In genomic region chr2:129801575-129801974, GRCh38 we compare ENCODE assay signal across 14 cellular contexts.
DNase-seq lines count a peak whose midpoint lies in the region; ATAC-seq and TF ChIP-seq lines count a peak whose summit lies in the region.
"Had no signal": no experiment of that assay in that cellular context is flagged by ENCODE, and none has a peak within 500 bp of the region (broad histone marks: within the 10 kb centered on the region; RNA-seq: fewer than 3 reads in every experiment).

No MANE protein-coding gene starts in this region.

- H3K4me3 ChIP-seq in mammary epithelial cell (replicated peaks in 1 of 3; ENCODE audit: insufficient read depth in 1 of 3, low read depth in 2 of 3, low read length in 3 of 3) = no peak overlapping the region
- H3K4me3 ChIP-seq in mesenchymal stem cell (ENCODE audit: insufficient read depth in 1 of 2, low read depth in 1 of 2, low read length in 2 of 2) = no peak overlapping the region
- H3K4me3 ChIP-seq: coronary artery had no signal

- in situ Hi-C loops in mammary epithelial cell (cut with MboI; ENCODE audit: low sequenced_read_pairs in 2 of 2) = no loop called here

- H3K18ac ChIP-seq in mesenchymal stem cell (ENCODE audit: low read depth in 1 of 2, low read length in 2 of 2) = no peak overlapping the region

- no peak overlapping the region for H3K4ac ChIP-seq in mesenchymal stem cell (ENCODE audit: low read depth in 1 of 2, low read length in 2 of 2)

- H4K8ac ChIP-seq in mesenchymal stem cell (ENCODE audit: low read length) = no peak overlapping the region

- WGBS in mammary epithelial cell (ENCODE audit: low coverage, missing lambda C conversion rate) = 80% methylated on average over 1 of the region's 1 CpG
- WGBS in mesenchymal stem cell = 84% methylated on average over 1 of the region's 1 CpG

- CTCF ChIA-PET in mammary epithelial cell (lab: Charles Lee; ENCODE audit: low non-redundant PET) = no interaction called here

- ATAC-seq in HG02588 (IDR thresholded peaks at IDR 0.05; ENCODE audit: unreplicated experiment) = no peak
- ATAC-seq: activated T-cell treated with anti-CD3 and anti-CD28 coated beads, Interleukin-2, amount 50 U/mL, for 4 hours; natural killer cell treated with Interleukin-12 subunit alpha and Interleukin-12 subunit beta and Interleukin-15 and Interleukin-18, amount 100 ng/mL, for 72 hours had no signal

- intact Hi-C loops in mammary epithelial cell (cut with micrococcal nuclease) = no loop called here

- H3K14ac ChIP-seq in mesenchymal stem cell (ENCODE audit: low read length in 2 of 2) = no peak overlapping the region

- no peaks in the 10 kb centered on the region for H3K36me3 ChIP-seq in mammary epithelial cell (ENCODE audit: insufficient read depth, low read length)
- no peaks in the 10 kb centered on the region for H3K36me3 ChIP-seq in mesenchymal stem cell (ENCODE audit: control insufficient read depth in 1 of 2, insufficient read depth in 2 of 2, low read depth in 1 of 2, low read length in 2 of 2)

- dilution Hi-C loops in mammary epithelial cell (cut with HindIII; ENCODE audit: low sequenced_read_pairs) = loop anchor here (10.0 kb wide), 1 partner anchor 63 kb away; no protein-coding TSS in a partner anchor

- H2AFZ ChIP-seq in mammary epithelial cell (ENCODE audit: low read depth, low read length) = no peak overlapping the region
- H2AFZ ChIP-seq in mesenchymal stem cell (ENCODE audit: low read depth, low read length) = no peak overlapping the region

- H2AK5ac ChIP-seq in mesenchymal stem cell (ENCODE audit: low read length, severe bottlenecking) = no peak overlapping the region

- H2BK120ac ChIP-seq in mesenchymal stem cell (ENCODE audit: low read depth, low read length) = no peak overlapping the region

- no peaks in the 10 kb centered on the region for H3K79me2 ChIP-seq in mammary epithelial cell (ENCODE audit: insufficient read depth, low read length)

- H2BK15ac ChIP-seq in mesenchymal stem cell (ENCODE audit: low read depth, poor library complexity, severe bottlenecking) = no peak overlapping the region

- H3K4me2 ChIP-seq in mammary epithelial cell (ENCODE audit: insufficient read depth, low read depth, low read length) (no peak overlapping the region), mesenchymal stem cell (ENCODE audit: low read length, poor library complexity, severe bottlenecking) (peak overlapping the region; percentile 13)

- H3K9ac ChIP-seq in mammary epithelial cell (ENCODE audit: insufficient read depth, low read length) (no peak overlapping the region), mesenchymal stem cell (ENCODE audit: low read length) (no peak overlapping the region)

- no peaks in the 10 kb centered on the region for H3K79me1 ChIP-seq in mesenchymal stem cell (replicated peaks; ENCODE audit: low read length, poor library complexity, severe bottlenecking)

- no peaks in the 10 kb centered on the region for H3K27me3 ChIP-seq in mammary epithelial cell (ENCODE audit: insufficient read depth, low read length)
- H3K27me3 ChIP-seq in mesenchymal stem cell (ENCODE audit: control insufficient read depth in 1 of 2, insufficient read depth in 1 of 2, low read length in 2 of 2) = peaks cover 0 to 7% of the 10 kb centered on the region in 2 experiments

- H3K23ac ChIP-seq in mesenchymal stem cell (ENCODE audit: low read length in 2 of 2) = no peak overlapping the region

- no peak overlapping the region for H4K91ac ChIP-seq in mesenchymal stem cell (ENCODE audit: low read length)

- no TSS peak for BruUV-seq in mammary epithelial cell (replicated peaks; lab: Mats Ljungman, UMichigan)

- DNase-seq in DMS53 treated with DMSO at 0.1 percent for 48 hours (lab: John Stamatoyannopoulos, UW; ENCODE audit: unreplicated experiment) (peak; percentile 5), NCI-H2029 treated with DMSO at 0.1 percent for 48 hours (lab: John Stamatoyannopoulos, UW) (peak; percentile 48), mammary epithelial cell (peak; percentile 34), mesenchymal stem cell (no peak), amniotic stem cell (lab: John Stamatoyannopoulos, UW) (no peak), NCI-H82 (lab: John Stamatoyannopoulos, UW) (no peak), cerebellar nuclear complex (lab: John Stamatoyannopoulos, UW) (no peak)
- DNase-seq: activated CD4-positive, alpha-beta T cell treated with anti-CD3 and anti-CD28 coated beads, Interleukin-2, amount 10 ng/mL, durations not matched to agents 7 days and 5 days; activated T-cell treated with anti-CD3 and anti-CD28 coated beads, Interleukin-2, amount 50 U/mL, for 4 hours; NCI-H446; retina had no signal

- no peak overlapping the region for H2BK5ac ChIP-seq in mesenchymal stem cell (ENCODE audit: low read depth, low read length, poor library complexity, severe bottlenecking)

- H3K4me1 ChIP-seq in mammary epithelial cell (ENCODE audit: insufficient read depth, low read length) (no peaks in the 10 kb centered on the region), mesenchymal stem cell (ENCODE audit: control insufficient read depth, insufficient read depth, low read depth, low read length) (no peaks in the 10 kb centered on the region)

- H3K27ac ChIP-seq in mammary epithelial cell (ENCODE audit: insufficient read depth, low read depth, low read length) (no peak overlapping the region), mesenchymal stem cell (ENCODE audit: low read length, poor library complexity, severe bottlenecking) (no peak overlapping the region)
- H3K27ac ChIP-seq: coronary artery had no signal

- H4K20me1 ChIP-seq in mammary epithelial cell (ENCODE audit: insufficient read depth, low read length) = no peaks in the 10 kb centered on the region

- no peak for TF ChIP-seq CTCF in mammary epithelial cell (conservative IDR thresholded peaks at IDR 0.05 in 1 of 2, IDR thresholded peaks at IDR 0.05 in 1 of 2; ENCODE audit: extremely low read depth in 1 of 2, insufficient read depth in 1 of 2, low read depth in 1 of 2, low read length in 2 of 2)

- H2BK12ac ChIP-seq in mesenchymal stem cell (ENCODE audit: low read length in 2 of 2) = no peak overlapping the region

- H3K9me3 ChIP-seq in mammary epithelial cell (replicated peaks; ENCODE audit: insufficient read depth, low read length) = peaks cover 12% of the 10 kb centered on the region
- H3K9me3 ChIP-seq in mesenchymal stem cell (ENCODE audit: control insufficient read depth, low read length) = no peaks in the 10 kb centered on the region

Comparison
In these comparisons a context has a peak if more than half of its experiments do, and no peak if none do; other contexts are left out.
1. DNase-seq: peak in DMS53 treated with DMSO at 0.1 percent for 48 hours (single experiment), NCI-H2029 treated with DMSO at 0.1 percent for 48 hours (single experiment) and mammary epithelial cell (single experiment); none in mesenchymal stem cell (single experiment), amniotic stem cell (single experiment), NCI-H82 (single experiment) and cerebellar nuclear complex (0 of 2).